ENCODE assay signal across 15 cellular contexts in the genomic region with DNA sequence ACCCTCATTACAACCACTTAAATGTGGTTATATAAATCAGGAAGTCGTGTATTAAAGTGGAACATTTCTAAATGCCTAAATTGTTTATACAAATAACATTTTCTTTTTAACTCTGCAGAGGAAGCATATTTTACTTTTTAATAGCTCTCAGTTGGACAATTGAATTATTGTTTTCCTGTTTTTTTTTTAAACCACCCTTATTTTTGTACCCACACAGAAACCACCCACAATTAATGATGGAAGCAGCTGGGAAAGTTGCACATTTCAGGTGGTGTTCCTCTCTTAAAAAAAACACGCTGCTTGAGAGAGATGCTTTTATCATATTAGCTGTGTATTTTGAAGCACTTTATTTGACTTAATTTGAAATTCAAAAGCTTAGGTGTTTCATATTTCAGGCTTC.
"Had no signal": no experiment of that assay in that cellular context is flagged by ENCODE, and none has a peak within 500 bp of the region (broad histone marks: within the 10 kb centered on the region; RNA-seq: fewer than 3 reads in every experiment).

No MANE protein-coding gene starts in this region.

- H3K4me3 Mint-ChIP-seq: activated T-helper 1 cell treated with anti-CD3 and anti-CD28 coated beads, Interleukin-12 subunit alpha, Interleukin-12 subunit beta, Interleukin-2, Interleukin-4 antibody, amounts not matched to agents 30 ng/mL and 10 ng/mL and 1 ng/mL, durations not matched to agents 14 hours and 24 hours and 36 hours; WTC11 had no signal

- H3K27ac ChIP-seq: ascending aorta, gastrocnemius medialis, left ventricle myocardium inferior, pancreas, thyroid gland, vagina had no signal

- H3K9me3 Mint-ChIP-seq: activated T-helper 1 cell treated with anti-CD3 and anti-CD28 coated beads, Interleukin-12 subunit alpha, Interleukin-12 subunit beta, Interleukin-2, Interleukin-4 antibody, amounts not matched to agents 30 ng/mL and 10 ng/mL and 1 ng/mL, durations not matched to agents 14 hours and 24 hours and 36 hours; WTC11 had no signal

- H3K27me3 ChIP-seq: ascending aorta, gastrocnemius medialis, heart right ventricle, pancreas, thyroid gland, vagina had no signal

- H3K36me3 ChIP-seq: ascending aorta, gastrocnemius medialis, left ventricle myocardium inferior, pancreas, thyroid gland, vagina had no signal

- DNase-seq: activated CD4-positive, alpha-beta T cell treated with anti-CD3 and anti-CD28 coated beads for 48 hours; activated naive CD4-positive, alpha-beta T cell; gastrocnemius medialis; heart right ventricle; kidney; left ventricle myocardium inferior; mesendoderm; pancreas; retina; thyroid gland had no signal

- H3K9me3 ChIP-seq: ascending aorta, gastrocnemius medialis, heart right ventricle, left ventricle myocardium inferior, pancreas, thyroid gland, vagina had no signal

- H3K27ac Mint-ChIP-seq: activated T-helper 1 cell treated with anti-CD3 and anti-CD28 coated beads, Interleukin-12 subunit alpha, Interleukin-12 subunit beta, Interleukin-2, Interleukin-4 antibody, amounts not matched to agents 30 ng/mL and 10 ng/mL and 1 ng/mL, durations not matched to agents 14 hours and 24 hours and 36 hours; WTC11 had no signal

- H3K4me1 ChIP-seq: ascending aorta, gastrocnemius medialis, thyroid gland had no signal

- H3K4me3 ChIP-seq: ascending aorta, gastrocnemius medialis, heart right ventricle, left ventricle myocardium inferior, pancreas, skin epidermis, thyroid gland, vagina had no signal

- H3K36me3 Mint-ChIP-seq: WTC11 had no signal

- ATAC-seq: gastrocnemius medialis, heart right ventricle, pancreas, WTC11 had no signal
